12 cellular contexts compared by ENCODE assay signal in the genomic region with DNA sequence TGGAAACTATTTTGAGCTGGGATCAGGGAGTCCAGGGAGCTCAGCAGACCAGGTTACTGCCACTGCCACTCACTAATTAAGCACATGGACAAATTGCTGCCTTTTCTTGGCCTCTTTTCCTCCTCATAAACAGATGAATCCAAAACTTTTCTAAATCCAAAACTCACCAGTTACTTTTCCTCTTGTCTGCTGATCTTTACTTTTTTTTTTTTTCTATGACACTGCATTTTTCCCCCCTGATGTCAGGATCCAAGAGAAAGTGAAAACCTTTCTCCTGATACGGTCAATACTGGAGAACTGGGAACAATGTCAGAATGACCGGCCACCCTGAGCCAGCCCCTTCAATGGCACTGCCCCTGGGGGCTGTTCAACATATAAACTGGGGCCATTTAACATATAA.
A peak's percentile ranks its signal among the peaks of the same experiment; 100 is the strongest.
DNase-seq lines count a peak whose midpoint lies in the region; ATAC-seq and TF ChIP-seq lines count a peak whose summit lies in the region.
"Had no signal": no experiment of that assay in that cellular context is flagged by ENCODE, and none has a peak within 500 bp of the region (broad histone marks: within the 10 kb centered on the region; RNA-seq: fewer than 3 reads in every experiment).

No MANE protein-coding gene starts in this region.

- H3K27me3 ChIP-seq in BLaER1, result no peaks in the 10 kb centered on the region
- H3K27me3 ChIP-seq in adipocyte (replicated peaks; ENCODE audit: control insufficient read depth, insufficient read depth, low read length), result no peaks in the 10 kb centered on the region
- H3K27me3 ChIP-seq in left ventricle myocardium inferior (ENCODE audit: low read depth), result no peaks in the 10 kb centered on the region
- no peaks in the 10 kb centered on the region for H3K27me3 ChIP-seq in gastrocnemius medialis
- H3K27me3 ChIP-seq: ovary had no signal

- ATAC-seq in gastrocnemius medialis, result peak in 1 of 2 donors; percentile 33
- ATAC-seq: activated CD8-positive, alpha-beta T cell treated with anti-CD3 and anti-CD28 coated beads for 36 hours had no signal

- CTCF ChIA-PET in HEK293T (lab: Yijun Ruan, JAX), result interaction anchor here (0.7 kb wide), 1 partner anchor 67 kb away, joined by 6 read pairs; no protein-coding TSS in a partner anchor

- TF ChIP-seq CTCF in left ventricle myocardium inferior (IDR thresholded peaks at IDR 0.05; ENCODE audit: borderline replicate concordance) (no peak), gastrocnemius medialis (IDR thresholded peaks at IDR 0.05 in 4 of 5, conservative IDR thresholded peaks at IDR 0.05 in 1 of 5) (no peak)

- TF ChIP-seq POLR2A in gastrocnemius medialis (IDR thresholded peaks at IDR 0.05), result no peak

- no peaks in the 10 kb centered on the region for H4K20me1 ChIP-seq in BLaER1

- H3K4me1 ChIP-seq in BLaER1 (peaks cover 30% of the 10 kb centered on the region), adipocyte (ENCODE audit: control insufficient read depth, insufficient read depth, low read length) (peaks cover 31% of the 10 kb centered on the region), left ventricle myocardium inferior (peaks cover 38% of the 10 kb centered on the region), gastrocnemius medialis (peaks cover 0 to 5% of the 10 kb centered on the region in 2 donors)

- intact Hi-C loops in left ventricle myocardium inferior (cut with micrococcal nuclease) (no loop called here), gastrocnemius medialis (cut with DNase I; ENCODE audit: low total_unique reads) (no loop called here)

- H3K36me3 ChIP-seq in BLaER1, result no peaks in the 10 kb centered on the region
- no peaks in the 10 kb centered on the region for H3K36me3 ChIP-seq in adipocyte (ENCODE audit: control insufficient read depth, insufficient read depth, low read length, severe bottlenecking)
- H3K36me3 ChIP-seq in left ventricle myocardium inferior, result no peaks in the 10 kb centered on the region
- no peaks in the 10 kb centered on the region for H3K36me3 ChIP-seq in gastrocnemius medialis
- H3K36me3 ChIP-seq: ovary had no signal

- H3K4me2 ChIP-seq in BLaER1, result peak overlapping the region; percentile 81

- H3K27ac ChIP-seq in BLaER1, result no peak overlapping the region
- peak overlapping the region; percentile 59 for H3K27ac ChIP-seq in left ventricle myocardium inferior (replicated peaks)
- peak overlapping the region in 3 of 4 donors; percentile 39 to 60 (median 52) for H3K27ac ChIP-seq in gastrocnemius medialis
- H3K27ac ChIP-seq: ovary had no signal

- POLR2A ChIA-PET in HEK293T (lab: Yijun Ruan, JAX), result interaction anchor here (0.9 kb wide), 1 partner anchor 9 kb away, joined by 3 read pairs; no protein-coding TSS in a partner anchor

- in situ Hi-C loops in gastrocnemius medialis (cut with MboI; ENCODE audit: low sequenced_read_pairs in 4 of 4), result no loop called here

- peaks cover 14% of the 10 kb centered on the region for H3K9me3 ChIP-seq in BLaER1
- peaks cover 21% of the 10 kb centered on the region for H3K9me3 ChIP-seq in adipocyte (ENCODE audit: control insufficient read depth, low read length)
- peaks cover 20% of the 10 kb centered on the region for H3K9me3 ChIP-seq in left ventricle myocardium inferior (replicated peaks)
- H3K9me3 ChIP-seq in gastrocnemius medialis, result no peaks in the 10 kb centered on the region
- H3K9me3 ChIP-seq: ovary had no signal

- H3K4me3 ChIP-seq in BLaER1, result no peak overlapping the region
- peak overlapping the region; percentile 75 for H3K4me3 ChIP-seq in adipocyte (ENCODE audit: low read length)
- no peak overlapping the region for H3K4me3 ChIP-seq in left ventricle myocardium inferior
- peak overlapping the region in 1 of 4 donors; percentile 2 for H3K4me3 ChIP-seq in gastrocnemius medialis
- H3K4me3 ChIP-seq: ovary had no signal

- H3K9ac ChIP-seq in BLaER1, result no peak overlapping the region
- H3K9ac ChIP-seq in adipocyte (ENCODE audit: low read length), result peak overlapping the region; percentile 74

- peak; percentile 52 for DNase-seq in adipocyte (ENCODE audit: low read depth)
- DNase-seq in left ventricle myocardium inferior, result no peak
- no peak for DNase-seq in gastrocnemius medialis
- no peak for DNase-seq in HEK293T (ENCODE audit: extremely low spot score)
- no peak for DNase-seq in SK-N-DZ (ENCODE audit: low spot score)
- DNase-seq in NCI-H2171 treated with DMSO at 0.1 percent for 48 hours (lab: John Stamatoyannopoulos, UW), result no peak
- no peak for DNase-seq in ecto neural progenitor cell (ENCODE audit: low spot score)
- DNase-seq: activated CD8-positive, alpha-beta T cell treated with anti-CD3 and anti-CD28 coated beads for 36 hours; H7; NCI-H2029 treated with DMSO at 0.1 percent for 48 hours had no signal

TF ChIP-seq in HEK293T, 16 proteins besides CTCF, POLR2A, EP300 and RAD21:
- TF ChIP-seq HDGF (IDR thresholded peaks at IDR 0.05; ENCODE audit: borderline replicate concordance), result no peak
- no peak for TF ChIP-seq FOXK2 (IDR thresholded peaks at IDR 0.05)
- no peak for TF ChIP-seq SP1 (IDR thresholded peaks at IDR 0.05)
- no peak for TF ChIP-seq SUZ12 (IDR thresholded peaks at IDR 0.05)
- TF ChIP-seq ZNF384 (IDR thresholded peaks at IDR 0.05), result no peak
- TF ChIP-seq FOXA1 (IDR thresholded peaks at IDR 0.05), result no peak
- no peak for TF ChIP-seq ELF4 (IDR thresholded peaks at IDR 0.05)
